8 cellular contexts compared by ENCODE assay signal in genomic region chr1:26537951-26538352, GRCh38. TPM values are rescaled to one million over a fixed set of nuclear protein-coding genes. Genes with fewer than 3 reads are reported as not detected.
A peak's percentile ranks its signal among the peaks of the same experiment; 100 is the strongest.
DNase-seq lines count a peak whose midpoint lies in the region; ATAC-seq and TF ChIP-seq lines count a peak whose summit lies in the region.

No MANE protein-coding gene starts in this region.

- H3K36me3 Mint-ChIP-seq in activated B cell treated with CpG ODN at 0.5 μM for 24 hours (ENCODE audit: low read depth), result no peaks in the 10 kb centered on the region

- intact Hi-C loops in activated B cell treated with CpG ODN at 0.5 μM for 24 hours (cut with micrococcal nuclease) (loop anchor here (1.0 kb wide), 2 partner anchors 8 to 59 kb away; no protein-coding TSS in a partner anchor), left colon (cut with DNase I, micrococcal nuclease) (no loop called here)

- H3K27ac Mint-ChIP-seq in activated B cell treated with CpG ODN at 0.5 μM for 24 hours, result peak overlapping the region; percentile 99

- no peaks in the 10 kb centered on the region for H3K27me3 Mint-ChIP-seq in activated B cell treated with CpG ODN at 0.5 μM for 24 hours

- no peaks in the 10 kb centered on the region for H3K9me3 Mint-ChIP-seq in activated B cell treated with CpG ODN at 0.5 μM for 24 hours

- peak; percentile 20 for ATAC-seq in activated B cell treated with CpG ODN at 0.5 μM for 24 hours (ENCODE audit: low read depth)
- peak; percentile 71 for ATAC-seq in left colon
- ATAC-seq in GM21367 (IDR thresholded peaks at IDR 0.05; ENCODE audit: unreplicated experiment), result no peak

- POLR2A ChIA-PET in activated B cell treated with CpG ODN at 0.5 μM for 24 hours (lab: Charles Lee), result interaction anchor here (0.6 to 6.4 kb wide), 8 partner anchors 8 to 624 kb away, joined by 3 to 115 read pairs (median 5); partner anchors contain the start of genes HMGN2 and RPS6KA1

- peak; percentile 55 for DNase-seq in COLO668 (lab: John Stamatoyannopoulos, UW; ENCODE audit: unreplicated experiment)
- DNase-seq in HPDE6-E6E7 (ENCODE audit: extremely low spot score), result peak; percentile 64
- DNase-seq in activated B cell treated with CpG ODN at 0.5 μM for 24 hours, result no peak
- peak; percentile 53 to 65 for DNase-seq in left colon
- DNase-seq in COR-L47 (lab: John Stamatoyannopoulos, UW), result no peak
- DNase-seq in NCI-H524 treated with DMSO at 0.1 percent for 48 hours (lab: John Stamatoyannopoulos, UW), result no peak
- no peak for DNase-seq in NCI-H1105 treated with DMSO at 0.1 percent for 48 hours (lab: John Stamatoyannopoulos, UW)

- CTCF ChIA-PET in activated B cell treated with CpG ODN at 0.5 μM for 24 hours (lab: Charles Lee), result interaction anchor here (1.0 to 3.1 kb wide), 16 partner anchors 9 to 250 kb away, joined by 3 to 30 read pairs (median 5); partner anchors contain the start of genes PIGV and RPS6KA1

- H3K4me3 Mint-ChIP-seq in activated B cell treated with CpG ODN at 0.5 μM for 24 hours, result peak overlapping the region; percentile 48

- peaks cover 80% of the 10 kb centered on the region for H3K4me1 Mint-ChIP-seq in activated B cell treated with CpG ODN at 0.5 μM for 24 hours

- no peak for TF ChIP-seq CTCF in activated B cell treated with CpG ODN at 0.5 μM for 24 hours (IDR thresholded peaks at IDR 0.05)

RNA-seq across cellular contexts. Expression of gene RPS6KA1, which starts 8.4 kb away (rescaled TPM):
- total RNA-seq in activated B cell treated with CpG ODN at 0.5 μM for 24 hours (139 and 150 TPM in 2 replicates), left colon (100 to 1,000 TPM; 173 to 192 TPM)

Comparison
In these comparisons a context has a peak if more than half of its experiments do, and no peak if none do; other contexts are left out.
1. DNase-seq: peak in COLO668 (single experiment), HPDE6-E6E7 (single experiment) and left colon (2 of 2); none in activated B cell treated with CpG ODN at 0.5 μM for 24 hours (single experiment), COR-L47 (single experiment), NCI-H524 treated with DMSO at 0.1 percent for 48 hours (single experiment) and NCI-H1105 treated with DMSO at 0.1 percent for 48 hours (single experiment).